Comparison of ENCODE assay signal across 7 cellular contexts in the genomic region with DNA sequence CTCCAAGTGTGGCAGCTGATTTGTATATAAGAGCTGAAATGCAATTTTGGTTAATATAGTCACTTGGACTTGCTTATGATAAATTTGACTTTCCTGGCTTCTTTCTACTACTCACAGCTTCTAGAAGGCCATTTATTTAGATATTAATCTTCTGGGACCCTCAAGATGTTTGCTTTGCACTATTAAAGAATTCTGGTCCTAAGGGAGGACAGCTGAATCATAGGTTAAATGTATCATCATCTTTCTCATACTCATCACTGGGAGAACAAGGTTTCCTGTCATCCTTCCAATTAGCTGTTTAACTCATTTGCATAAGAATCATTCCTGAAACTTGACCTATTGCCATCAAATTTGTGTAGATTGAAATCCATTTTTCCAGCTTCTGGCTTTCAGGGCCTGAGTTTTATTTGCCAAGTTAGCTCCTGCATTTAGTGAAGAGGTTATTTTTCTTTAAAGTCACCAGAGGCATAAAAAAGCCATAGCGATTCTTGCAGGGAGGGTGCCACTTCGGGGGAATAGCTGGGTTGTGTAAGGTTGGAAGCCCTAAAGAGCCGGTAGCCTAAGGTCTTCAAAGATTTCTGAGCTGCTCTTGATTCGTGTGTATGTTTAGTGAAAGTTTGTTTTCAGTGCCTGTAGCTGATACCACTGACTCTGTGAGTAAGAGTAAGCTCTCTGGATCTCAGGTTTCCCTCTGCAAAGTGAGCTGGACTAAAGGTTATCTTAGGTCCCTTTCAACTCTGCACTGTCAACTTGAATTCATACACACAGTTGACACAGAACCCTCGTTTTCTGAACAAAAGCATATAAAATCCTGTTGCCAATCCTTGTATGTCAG. TPM values are rescaled to one million over a fixed set of nuclear protein-coding genes. Genes with fewer than 3 reads are reported as not detected.
DNase-seq lines count a peak whose midpoint lies in the region; ATAC-seq, FAIRE-seq and TF ChIP-seq lines count a peak whose summit lies in the region.

No MANE protein-coding gene starts in this region.

- TF ChIP-seq CTCF in GM12865 (IDR thresholded peaks at IDR 0.05; ENCODE audit: insufficient read depth, low read depth, low read length, missing control alignments) = no peak
- no peak for TF ChIP-seq CTCF in Peyer's patch (IDR thresholded peaks at IDR 0.05)

- peak overlapping the region; percentile 33 to 99 (median 78) for H3K27ac ChIP-seq in Peyer's patch
- peak overlapping the region; percentile 7 to 22 for H3K27ac ChIP-seq in small intestine (ENCODE audit: low read depth in 1 of 2, low read length in 1 of 2)

- WGBS in small intestine, 3 donors = 45 to 59% (median 57%) methylated on average over 5 of the region's 5 CpGs

- DNase-seq in GM12865 (ENCODE audit: low read depth) (peak; percentile 36), Peyer's patch (no peak), fibroblast of gingiva (ENCODE audit: low read depth) (peak; percentile 49), small intestine (no peak), NCI-H2227 treated with DMSO at 0.1 percent for 48 hours (lab: John Stamatoyannopoulos, UW) (no peak), ACHN (no peak)

- peaks cover 0 to 26% (median 2%) of the 10 kb centered on the region in 4 donors for H3K4me1 ChIP-seq in Peyer's patch
- peaks cover 0 to 3% of the 10 kb centered on the region in 2 donors for H3K4me1 ChIP-seq in small intestine (ENCODE audit: control insufficient read depth in 2 of 2, insufficient read depth in 1 of 2, low read depth in 1 of 2, low read length in 1 of 2)

- no peaks in the 10 kb centered on the region for H3K27me3 ChIP-seq in Peyer's patch
- no peaks in the 10 kb centered on the region for H3K27me3 ChIP-seq in small intestine (ENCODE audit: control insufficient read depth in 2 of 2, insufficient read depth in 2 of 2, low read length in 2 of 2)

- in situ Hi-C loops in ACHN (cut with HindIII; ENCODE audit: low pct_ligation_motif_present, low pct_unique_long_range_greater_than_20kb, low sequenced_read_pairs) = no loop called here

- H3K36me3 ChIP-seq in Peyer's patch (peaks cover 0 to 30% (median 0%) of the 10 kb centered on the region in 3 donors), small intestine (ENCODE audit: control insufficient read depth in 2 of 2, insufficient read depth in 2 of 2, low read length in 2 of 2) (no peaks in the 10 kb centered on the region)

- FAIRE-seq in small intestine (lab: Jason Lieb, UNC) = no peak

- H3K9me3 ChIP-seq in Peyer's patch = no peaks in the 10 kb centered on the region
- H3K9me3 ChIP-seq in small intestine (ENCODE audit: control insufficient read depth, low read depth) = no peaks in the 10 kb centered on the region

- TF ChIP-seq POLR2A in Peyer's patch (IDR thresholded peaks at IDR 0.05) = no peak

- no peak for ATAC-seq in GM18511 (IDR thresholded peaks at IDR 0.05; ENCODE audit: unreplicated experiment)

- peak overlapping the region; percentile 77 for H3K4me3 ChIP-seq in GM12865 (ENCODE audit: low read depth, low read length)
- H3K4me3 ChIP-seq in Peyer's patch = peak overlapping the region in 1 of 4 donors; percentile 82
- H3K4me3 ChIP-seq in small intestine (ENCODE audit: low read depth in 1 of 2, low read length in 2 of 2) = no peak overlapping the region

RNA-seq across cellular contexts. Expression of a gene that starts 4.2 kb away (rescaled TPM):
- 10 to 100 TPM in 3 of 4 donors, 1 to 10 TPM in 1; 3.5 to 19.0 (median 11.5) TPM for total RNA-seq in Peyer's patch
- polyA plus RNA-seq in small intestine = 10 to 100 TPM in 1 of 3 donors, 1 to 10 TPM in 2; 1.8 to 10.9 (median 6.2) TPM

Comparison
In these comparisons a context has a peak if more than half of its experiments do, and no peak if none do; other contexts are left out.
1. DNase-seq: peak in GM12865 (single experiment) and fibroblast of gingiva (single experiment); none in Peyer's patch (0 of 3), small intestine (single experiment), NCI-H2227 treated with DMSO at 0.1 percent for 48 hours (single experiment) and ACHN (single experiment).